ENCODE assay signal across 8 cellular contexts in the genomic region with DNA sequence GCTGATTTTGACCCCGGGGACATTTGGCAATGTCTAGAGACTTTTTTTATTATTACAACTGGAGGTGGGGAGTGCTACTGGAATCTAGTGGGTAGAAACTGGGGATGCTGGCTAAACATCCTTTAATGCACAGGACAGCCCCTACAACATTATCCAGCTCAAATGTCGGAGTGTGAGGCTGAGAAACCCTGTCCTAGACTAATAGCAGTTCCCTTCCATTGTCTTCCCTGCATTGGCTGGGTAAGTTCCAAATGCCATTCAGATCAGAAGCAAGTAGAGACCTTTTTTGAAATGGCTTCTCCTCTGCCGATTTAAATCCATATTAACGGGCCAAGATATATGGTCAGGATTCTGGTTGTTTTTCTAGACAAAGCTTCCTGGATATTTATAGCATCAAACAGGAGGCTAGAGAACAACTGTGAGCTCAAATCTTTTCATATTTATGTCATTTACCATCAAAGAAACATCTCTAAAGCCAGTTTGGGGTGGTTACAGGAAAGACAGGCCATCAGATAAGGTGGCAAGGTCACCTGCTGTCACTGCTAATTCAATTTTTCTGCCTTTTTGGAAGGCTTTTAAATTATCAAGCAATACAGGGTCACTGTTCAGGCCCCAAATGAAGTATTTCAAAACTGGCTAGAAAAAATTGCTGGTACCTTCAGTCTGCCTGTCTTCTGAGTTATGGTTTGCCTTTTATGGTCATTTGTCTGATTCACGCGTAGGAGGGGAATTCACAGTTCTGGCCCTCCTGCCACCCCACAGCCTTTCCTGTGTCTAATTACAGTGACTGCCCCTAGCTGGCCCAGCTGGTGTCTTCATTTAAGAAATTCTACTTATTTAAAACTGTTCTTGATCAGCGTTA. TPM values are rescaled to one million over a fixed set of nuclear protein-coding genes. Genes with fewer than 3 reads are reported as not detected.
DNase-seq lines count a peak whose midpoint lies in the region; ATAC-seq and TF ChIP-seq lines count a peak whose summit lies in the region.

No MANE protein-coding gene starts in this region.

- no peaks in the 10 kb centered on the region for H3K27me3 ChIP-seq in SJCRH30

- peaks cover 24% of the 10 kb centered on the region for H3K4me1 Mint-ChIP-seq in central memory CD8-positive, alpha-beta T cell
- H3K4me1 Mint-ChIP-seq in nephron progenitor cell (peaks cover 27% of the 10 kb centered on the region), WTC11 (no peaks in the 10 kb centered on the region)

- H3K9me3 ChIP-seq in SJCRH30 (replicated peaks), result no peaks in the 10 kb centered on the region

- H3K4me3 ChIP-seq in SJCRH30, result no peak overlapping the region

- CTCF ChIA-PET in WTC11 (lab: Charles Lee), result interaction anchor here (1.7 kb wide), 1 partner anchor 101 kb away, joined by 5 read pairs; no protein-coding TSS in a partner anchor

- H3K36me3 Mint-ChIP-seq in central memory CD8-positive, alpha-beta T cell (ENCODE audit: insufficient read depth), result peaks cover 9% of the 10 kb centered on the region
- H3K36me3 Mint-ChIP-seq in nephron progenitor cell (ENCODE audit: low read depth) (peaks cover 47% of the 10 kb centered on the region), WTC11 (peaks cover 72% of the 10 kb centered on the region)

- H3K27me3 Mint-ChIP-seq in central memory CD8-positive, alpha-beta T cell, result no peaks in the 10 kb centered on the region
- peaks cover 3% of the 10 kb centered on the region for H3K27me3 Mint-ChIP-seq in nephron progenitor cell (ENCODE audit: low read depth, poor library complexity)
- no peaks in the 10 kb centered on the region for H3K27me3 Mint-ChIP-seq in WTC11 (ENCODE audit: low read depth)

- ATAC-seq in HG03039 (IDR thresholded peaks at IDR 0.05; ENCODE audit: unreplicated experiment) (peak; percentile 95), WTC11 (no peak)
- peak; percentile 76 for ATAC-seq in central memory CD8-positive, alpha-beta T cell (replicated peaks; ENCODE audit: extremely low read depth, poor library complexity, severe bottlenecking)

- H3K27ac Mint-ChIP-seq in central memory CD8-positive, alpha-beta T cell (ENCODE audit: low read depth), result peak overlapping the region; percentile 89
- H3K27ac Mint-ChIP-seq in nephron progenitor cell (peak overlapping the region; percentile 96), WTC11 (no peak overlapping the region; the same call in 1 of the 2 replicates)

- POLR2A ChIA-PET in WTC11 (lab: Charles Lee), result no interaction called here

- peaks cover 19% of the 10 kb centered on the region for H3K4me1 ChIP-seq in SJCRH30

- TF ChIP-seq CTCF in nephron progenitor cell (IDR thresholded peaks at IDR 0.05), result no peak
- TF ChIP-seq CTCF in WTC11 (IDR thresholded peaks at IDR 0.05), result no peak

- peak; percentile 15 for DNase-seq in stimulated activated naive CD4-positive, alpha-beta T cell treated with Interleukin-2 at 50 U/mL for 16 hours (lab: John Stamatoyannopoulos, UW)
- DNase-seq in stimulated activated naive CD4-positive, alpha-beta T cell (lab: John Stamatoyannopoulos, UW), result no peak
- peak; percentile 43 to 65 for DNase-seq in SJCRH30
- DNase-seq in central memory CD8-positive, alpha-beta T cell (ENCODE audit: low spot score in 2 of 2), result peak in 1 of 2 donors; percentile 26
- DNase-seq in nephron progenitor cell, result peak; percentile 25
- DNase-seq in NCI-H345 treated with DMSO at 0.1 percent for 48 hours (lab: John Stamatoyannopoulos, UW; ENCODE audit: unreplicated experiment), result no peak
- no peak for DNase-seq in WTC11 (ENCODE audit: low spot score)

- peaks cover 63% of the 10 kb centered on the region for H3K36me3 ChIP-seq in SJCRH30

- no peaks in the 10 kb centered on the region for H3K9me3 Mint-ChIP-seq in central memory CD8-positive, alpha-beta T cell
- H3K9me3 Mint-ChIP-seq in nephron progenitor cell (no peaks in the 10 kb centered on the region), WTC11 (no peaks in the 10 kb centered on the region)

- peak overlapping the region; percentile 25 for H3K4me3 Mint-ChIP-seq in central memory CD8-positive, alpha-beta T cell
- H3K4me3 Mint-ChIP-seq in nephron progenitor cell, result peak overlapping the region; percentile 44
- H3K4me3 Mint-ChIP-seq in WTC11, result no peak overlapping the region

- peak overlapping the region; percentile 62 for H3K27ac ChIP-seq in SJCRH30

TF ChIP-seq in WTC11, 78 proteins besides CTCF, POLR2A, EP300 and RAD21 (continues in another document):
- TF ChIP-seq, protein P1, sequence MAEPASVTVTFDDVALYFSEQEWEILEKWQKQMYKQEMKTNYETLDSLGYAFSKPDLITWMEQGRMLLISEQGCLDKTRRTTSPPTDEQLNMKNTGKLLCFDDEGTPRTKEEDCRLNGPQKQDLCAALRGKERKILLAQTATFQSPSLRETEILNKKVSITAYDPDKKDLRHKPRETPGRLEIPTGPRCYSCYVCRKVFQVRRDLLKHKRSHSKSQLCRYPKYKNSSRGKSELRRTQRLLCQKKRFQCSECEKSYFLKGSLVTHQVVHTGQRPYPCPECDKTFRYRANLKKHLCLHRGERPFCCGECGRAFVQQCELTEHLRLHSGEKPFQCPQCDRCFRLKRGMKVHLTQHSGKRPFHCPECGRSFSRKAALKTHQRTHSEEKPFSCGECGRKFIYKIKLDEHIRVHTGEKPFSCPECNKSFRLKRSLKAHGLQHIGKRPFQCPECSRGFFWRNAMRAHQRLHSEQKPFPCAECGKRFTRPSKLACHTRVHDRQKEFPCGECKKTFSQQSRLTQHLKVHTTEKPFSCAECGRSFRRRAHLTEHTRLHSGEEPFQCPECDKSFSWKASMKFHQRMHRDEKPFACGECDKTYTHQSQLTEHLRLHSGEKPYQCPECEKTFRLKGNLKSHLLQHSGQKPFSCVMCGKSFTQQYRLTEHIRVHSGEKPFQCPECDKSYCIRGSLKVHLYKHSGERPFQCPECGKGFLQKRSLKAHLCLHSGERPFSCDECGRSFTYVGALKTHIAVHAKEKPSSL (CRISPR knock-in tag; conservative IDR thresholded peaks at IDR 0.05), result no peak
- TF ChIP-seq SP1 (CRISPR knock-in tag; conservative IDR thresholded peaks at IDR 0.05) (no peak), FOXK1 (CRISPR knock-in tag; IDR thresholded peaks at IDR 0.05) (no peak), USF2 (CRISPR knock-in tag; IDR thresholded peaks at IDR 0.05) (no peak), STAT6 (CRISPR knock-in tag; conservative IDR thresholded peaks at IDR 0.05; ENCODE audit: low read depth) (no peak), TCF7 (CRISPR knock-in tag; IDR thresholded peaks at IDR 0.05; ENCODE audit: low read depth) (no peak), OVOL2 (CRISPR knock-in tag; IDR thresholded peaks at IDR 0.05; ENCODE audit: borderline replicate concordance) (no peak), PRRX2 (CRISPR knock-in tag; IDR thresholded peaks at IDR 0.05) (no peak), NR2C2 (CRISPR knock-in tag; IDR thresholded peaks at IDR 0.05) (no peak), SMAD3 (CRISPR knock-in tag; IDR thresholded peaks at IDR 0.05; ENCODE audit: borderline replicate concordance) (no peak)
- TF ChIP-seq, protein P2, sequence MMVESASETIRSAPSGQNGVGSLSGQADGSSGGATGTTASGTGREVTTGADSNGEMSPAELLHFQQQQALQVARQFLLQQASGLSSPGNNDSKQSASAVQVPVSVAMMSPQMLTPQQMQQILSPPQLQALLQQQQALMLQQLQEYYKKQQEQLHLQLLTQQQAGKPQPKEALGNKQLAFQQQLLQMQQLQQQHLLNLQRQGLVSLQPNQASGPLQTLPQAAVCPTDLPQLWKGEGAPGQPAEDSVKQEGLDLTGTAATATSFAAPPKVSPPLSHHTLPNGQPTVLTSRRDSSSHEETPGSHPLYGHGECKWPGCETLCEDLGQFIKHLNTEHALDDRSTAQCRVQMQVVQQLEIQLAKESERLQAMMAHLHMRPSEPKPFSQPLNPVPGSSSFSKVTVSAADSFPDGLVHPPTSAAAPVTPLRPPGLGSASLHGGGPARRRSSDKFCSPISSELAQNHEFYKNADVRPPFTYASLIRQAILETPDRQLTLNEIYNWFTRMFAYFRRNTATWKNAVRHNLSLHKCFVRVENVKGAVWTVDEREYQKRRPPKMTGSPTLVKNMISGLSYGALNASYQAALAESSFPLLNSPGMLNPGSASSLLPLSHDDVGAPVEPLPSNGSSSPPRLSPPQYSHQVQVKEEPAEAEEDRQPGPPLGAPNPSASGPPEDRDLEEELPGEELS (CRISPR knock-in tag; IDR thresholded peaks at IDR 0.05), result no peak

RNA-seq across cellular contexts. Expression of gene AKAP5, which starts 20.1 kb away (rescaled TPM):
- total RNA-seq in SJCRH30 (2014; rRNA removed; shearing (Covaris generic)), result 2.4 and 2.5 TPM in 2 replicates
- total RNA-seq in WTC11 (2021), result 2.8 to 3.0 TPM (median 3.0 TPM) in 3 replicates

RNA-seq across cellular contexts. Expression of gene MTHFD1, which starts 57.1 kb away (rescaled TPM):
- 104 and 109 TPM in 2 replicates for total RNA-seq in SJCRH30 (2014; rRNA removed; shearing (Covaris generic))
- 224 to 229 TPM (median 226 TPM) in 3 replicates for total RNA-seq in WTC11 (2021)

RNA-seq across cellular contexts. Expression of gene ZBTB25, which starts 58.4 kb away (rescaled TPM):
- 4.8 and 7.0 TPM in 2 replicates for total RNA-seq in SJCRH30 (2014; rRNA removed; shearing (Covaris generic))
- 11.9 to 14.0 TPM (median 13.1 TPM) in 3 replicates for total RNA-seq in WTC11 (2021)

RNA-seq across cellular contexts. Expression of gene ZBTB1, which starts 59.4 kb away (rescaled TPM):
- total RNA-seq in SJCRH30 (2014; rRNA removed; shearing (Covaris generic)), result 30.1 and 37.3 TPM in 2 replicates
- total RNA-seq in WTC11 (2021), result 24.7 to 32.5 TPM (median 31.7 TPM) in 3 replicates

Comparison
In these comparisons a context has a peak if more than half of its experiments do, and no peak if none do; other contexts are left out.
1. DNase-seq: peak in stimulated activated naive CD4-positive, alpha-beta T cell treated with Interleukin-2 at 50 U/mL for 16 hours (single experiment), SJCRH30 (2 of 2) and nephron progenitor cell (single experiment); none in stimulated activated naive CD4-positive, alpha-beta T cell (0 of 6), NCI-H345 treated with DMSO at 0.1 percent for 48 hours (single experiment) and WTC11 (single experiment).